22 cellular contexts compared by ENCODE assay signal in genomic region chr6:131316654-131317053, GRCh38.
"Had no signal": no experiment of that assay in that cellular context is flagged by ENCODE, and none has a peak within 500 bp of the region (broad histone marks: within the 10 kb centered on the region; RNA-seq: fewer than 3 reads in every experiment).

No MANE protein-coding gene starts in this region.

- H3K27me3 Mint-ChIP-seq: effector memory CD8-positive, alpha-beta T cell had no signal

- H3K4me3 Mint-ChIP-seq: effector memory CD8-positive, alpha-beta T cell; nephron had no signal

- DNase-seq: dermis blood vessel endothelial cell; effector memory CD8-positive, alpha-beta T cell; erythroblast; esophagus squamous epithelium; foreskin melanocyte; glutamatergic neuron; heart right ventricle; hippocampal formation; islet precursor cell; kidney glomerular epithelial cell; left colon; left ventricle myocardium inferior; lower lobe of right lung; nucleus accumbens; stimulated activated CD4-positive, alpha-beta T cell treated with anti-CD3 and anti-CD28 coated beads, Interleukin-12 subunit alpha, Interleukin-12 subunit beta, amount 100 ng/mL, for 4 hours; stimulated activated CD4-positive, alpha-beta T cell treated with anti-CD3 and anti-CD28 coated beads, Interleukin-1b, Interleukin-23, amount 100 ng/mL, for 48 hours; stimulated activated CD4-positive, alpha-beta T cell treated with anti-CD3 and anti-CD28 coated beads, Interleukin-4, amount 100 ng/mL, for 1 hour; stimulated activated CD8-positive, alpha-beta memory T cell treated with anti-CD3 and anti-CD28 coated beads, Interleukin-4, amount 100 ng/mL, for 48 hours; stimulated activated naive CD4-positive, alpha-beta T cell treated with Interleukin-2 at 50 U/mL for 16 hours; upper lobe of left lung had no signal

- ATAC-seq: effector memory CD8-positive, alpha-beta T cell; heart right ventricle; left colon; lower lobe of right lung; sciatic nerve had no signal

- H3K27ac Mint-ChIP-seq: effector memory CD8-positive, alpha-beta T cell; nephron had no signal

- H3K4me1 Mint-ChIP-seq: nephron had no signal
